Comparison of ENCODE assay signal across 1 cellular context in the genomic region with DNA sequence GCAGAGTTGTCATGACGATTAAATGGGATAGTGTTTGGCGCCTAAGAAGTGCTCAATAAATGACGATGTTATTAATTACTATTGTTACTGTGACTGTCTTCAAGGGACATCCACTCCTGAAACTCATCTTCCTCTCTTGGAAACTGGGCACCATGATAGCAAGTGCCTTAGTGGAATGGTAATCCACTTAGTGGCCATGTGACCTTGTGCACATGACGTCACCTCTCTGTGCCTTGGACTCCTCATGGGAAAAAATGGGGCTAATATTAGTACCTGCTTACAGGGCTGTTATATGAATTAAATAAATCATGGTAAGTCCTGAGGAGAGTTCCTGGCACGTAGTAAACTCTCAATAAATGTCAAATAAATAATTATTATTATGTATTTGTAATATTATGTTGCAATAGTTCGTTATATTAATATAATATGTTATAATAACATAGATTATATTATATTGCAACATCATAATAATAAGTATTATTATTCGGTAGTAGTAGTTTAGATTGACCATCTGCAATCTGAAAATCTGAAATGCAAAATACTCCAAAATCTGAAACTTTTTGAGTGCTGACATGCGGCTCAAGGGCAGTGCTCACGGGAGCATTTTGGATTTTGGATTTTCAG.
TF ChIP-seq lines count a peak whose summit lies in the region.

No MANE protein-coding gene starts in this region.

TF ChIP-seq in K562, 482 proteins besides CTCF, POLR2A, EP300 and RAD21 (continued from another document):
- TF ChIP-seq USF2 (CRISPR knock-in tag; IDR thresholded peaks at IDR 0.05) (peak; percentile 56), DPF2 (IDR thresholded peaks at IDR 0.05) (no peak), TAF9B (IDR thresholded peaks at IDR 0.05; ENCODE audit: partially characterized antibody) (no peak), ARNT (IDR thresholded peaks at IDR 0.05) (no peak), ELF1 (tag; IDR thresholded peaks at IDR 0.05) (no peak)
